ENCODE assay signal across 8 cellular contexts in the genomic region with DNA sequence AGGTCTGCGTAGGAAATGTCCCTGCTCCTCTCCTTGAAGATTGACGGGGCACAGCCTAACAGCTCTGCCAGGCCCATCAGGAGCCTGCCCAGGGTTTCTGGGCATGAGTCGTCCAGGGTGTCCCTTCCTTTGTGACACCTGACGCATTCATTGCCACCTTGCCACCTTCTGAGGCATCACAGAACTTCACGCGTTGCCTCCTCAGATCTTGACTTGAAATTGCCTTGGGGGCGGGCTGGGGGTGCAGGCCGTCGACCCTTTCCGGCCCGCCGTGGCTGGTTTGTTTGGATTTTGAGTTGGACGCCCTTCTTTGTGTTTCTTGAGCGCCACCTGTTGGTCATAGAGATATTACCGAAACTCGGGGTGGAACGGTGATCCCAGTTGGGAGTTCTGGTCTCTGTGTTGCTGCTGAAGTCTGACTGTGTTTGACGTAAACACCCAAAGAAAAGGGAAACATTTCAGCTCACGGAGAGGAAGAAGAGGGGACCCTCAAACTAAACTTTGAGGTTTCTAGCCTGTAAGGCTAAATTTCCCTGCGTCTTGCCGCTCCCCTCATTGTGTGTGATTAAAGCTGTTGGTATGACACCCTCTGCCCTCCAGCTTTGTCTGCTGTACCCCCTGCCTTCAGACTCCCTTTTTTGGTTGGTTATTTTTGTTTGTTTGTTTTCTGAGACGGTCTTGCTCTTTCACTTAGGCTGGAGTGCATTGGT. TPM values are rescaled to one million over a fixed set of nuclear protein-coding genes. Genes with fewer than 3 reads are reported as not detected.
DNase-seq lines count a peak whose midpoint lies in the region; ATAC-seq, FAIRE-seq and TF ChIP-seq lines count a peak whose summit lies in the region.

No MANE protein-coding gene starts in this region.

- no peaks in the 10 kb centered on the region for H3K9me3 ChIP-seq in endodermal cell (ENCODE audit: control insufficient read depth, low read length)
- H3K9me3 ChIP-seq in mucosa of rectum (ENCODE audit: control insufficient read depth in 2 of 2, low read length in 2 of 2), result no peaks in the 10 kb centered on the region

- H3K27me3 ChIP-seq in endodermal cell (ENCODE audit: control insufficient read depth, insufficient read depth, low read length, poor library complexity, severe bottlenecking) (no peaks in the 10 kb centered on the region), mucosa of rectum (ENCODE audit: control insufficient read depth in 2 of 2, insufficient read depth in 2 of 2, low read length in 2 of 2) (no peaks in the 10 kb centered on the region)

- ATAC-seq in HG02970 (IDR thresholded peaks at IDR 0.05; ENCODE audit: low FRiP score, unreplicated experiment), result no peak

- DNase-seq in AG09319 (ENCODE audit: extremely low read depth, low read depth) (no peak), H54 (ENCODE audit: insufficient read length, low spot score) (peak; percentile 67), NCI-H774 (lab: John Stamatoyannopoulos, UW) (peak; percentile 58), endodermal cell (peak; percentile 96)
- peak; percentile 46 to 50 for DNase-seq in activated CD8-positive, alpha-beta memory T cell treated with anti-CD3 and anti-CD28 coated beads for 4 hours (ENCODE audit: low read depth in 2 of 2)
- DNase-seq in stimulated activated CD8-positive, alpha-beta memory T cell treated with anti-CD3 and anti-CD28 coated beads, Interleukin-4, amount 100 ng/mL, for 48 hours, result peak; percentile 84

- peak overlapping the region; percentile 82 for H3K27ac Mint-ChIP-seq in endodermal cell

- H3K27me3 Mint-ChIP-seq in endodermal cell (ENCODE audit: insufficient read depth), result no peaks in the 10 kb centered on the region

- TF ChIP-seq CTCF in AG09319 (IDR thresholded peaks at IDR 0.05; ENCODE audit: low read depth, low read length) (peak; percentile 68), endodermal cell (conservative IDR thresholded peaks at IDR 0.05) (peak; percentile 88)

- no peaks in the 10 kb centered on the region for H3K9me3 Mint-ChIP-seq in endodermal cell

- TF ChIP-seq POLR2A in H54 (IDR thresholded peaks at IDR 0.05; ENCODE audit: low read depth, low read length), result no peak

- H3K9ac ChIP-seq in endodermal cell (ENCODE audit: extremely low read depth, low read length, poor library complexity, severe bottlenecking) (no peak overlapping the region), mucosa of rectum (ENCODE audit: low read depth in 1 of 2, low read length in 2 of 2) (peak overlapping the region in 1 of 2 donors; percentile 14)

- H3K4me1 ChIP-seq in endodermal cell (ENCODE audit: control insufficient read depth, insufficient read depth, low read length), result no peaks in the 10 kb centered on the region
- peaks cover 31 to 35% of the 10 kb centered on the region in 2 donors for H3K4me1 ChIP-seq in mucosa of rectum (ENCODE audit: control insufficient read depth in 2 of 2, insufficient read depth in 2 of 2, low read length in 2 of 2)

- H3K4me3 Mint-ChIP-seq in endodermal cell, result peak overlapping the region; percentile 9

- WGBS in endodermal cell (ENCODE audit: insufficient coverage in 1 of 2, insufficient read length in 1 of 2), 2 experiments, result 32 to 33% methylated on average over 14 to 22 of the region's 22 CpGs

- FAIRE-seq in H54 (lab: Jason Lieb, UNC), result peak; percentile 43

- H3K36me3 Mint-ChIP-seq in endodermal cell (ENCODE audit: low read depth), result peaks cover 1% of the 10 kb centered on the region

- H3K4me3 ChIP-seq in endodermal cell (ENCODE audit: low read length) (no peak overlapping the region), mucosa of rectum (ENCODE audit: low read length in 2 of 2) (peak overlapping the region in 1 of 2 donors; percentile 1)

- H3K36me3 ChIP-seq in endodermal cell (ENCODE audit: control insufficient read depth, insufficient read depth, low read length) (peaks cover 5% of the 10 kb centered on the region), mucosa of rectum (ENCODE audit: control insufficient read depth in 2 of 2, insufficient read depth in 2 of 2, low read length in 2 of 2) (peaks cover 4 to 16% of the 10 kb centered on the region in 2 donors)

- peaks cover 6% of the 10 kb centered on the region for H3K4me1 Mint-ChIP-seq in endodermal cell

- H3K27ac ChIP-seq in endodermal cell (ENCODE audit: low read depth, low read length) (no peak overlapping the region), mucosa of rectum (ENCODE audit: low read depth in 2 of 2, low read length in 2 of 2) (peak overlapping the region; percentile 11 to 49)

RNA-seq across cellular contexts. Expression of a gene that starts 44.6 kb away (rescaled TPM):
- 10 to 100 TPM; 27.4 to 32.2 TPM for total RNA-seq in endodermal cell
- 21.0 TPM for polyA plus RNA-seq in endodermal cell (2013, experiment 1 of 2)
- 18.5 TPM for polyA plus RNA-seq in endodermal cell (2013, experiment 2 of 2)

RNA-seq across cellular contexts. Expression of a gene that starts 50.8 kb away (rescaled TPM):
- total RNA-seq in endodermal cell, result not detected
- polyA plus RNA-seq in endodermal cell (2013, experiment 1 of 2), result not detected
- not detected for polyA plus RNA-seq in endodermal cell (2013, experiment 2 of 2)

RNA-seq across cellular contexts. Expression of a gene that starts 59.7 kb away (rescaled TPM):
- 1 to 10 TPM; 1.5 to 2.4 TPM for total RNA-seq in endodermal cell
- 1.2 TPM for polyA plus RNA-seq in endodermal cell (2013, experiment 1 of 2)
- polyA plus RNA-seq in endodermal cell (2013, experiment 2 of 2), result 0.79 TPM
